20 cellular contexts compared by ENCODE assay signal in the genomic region with DNA sequence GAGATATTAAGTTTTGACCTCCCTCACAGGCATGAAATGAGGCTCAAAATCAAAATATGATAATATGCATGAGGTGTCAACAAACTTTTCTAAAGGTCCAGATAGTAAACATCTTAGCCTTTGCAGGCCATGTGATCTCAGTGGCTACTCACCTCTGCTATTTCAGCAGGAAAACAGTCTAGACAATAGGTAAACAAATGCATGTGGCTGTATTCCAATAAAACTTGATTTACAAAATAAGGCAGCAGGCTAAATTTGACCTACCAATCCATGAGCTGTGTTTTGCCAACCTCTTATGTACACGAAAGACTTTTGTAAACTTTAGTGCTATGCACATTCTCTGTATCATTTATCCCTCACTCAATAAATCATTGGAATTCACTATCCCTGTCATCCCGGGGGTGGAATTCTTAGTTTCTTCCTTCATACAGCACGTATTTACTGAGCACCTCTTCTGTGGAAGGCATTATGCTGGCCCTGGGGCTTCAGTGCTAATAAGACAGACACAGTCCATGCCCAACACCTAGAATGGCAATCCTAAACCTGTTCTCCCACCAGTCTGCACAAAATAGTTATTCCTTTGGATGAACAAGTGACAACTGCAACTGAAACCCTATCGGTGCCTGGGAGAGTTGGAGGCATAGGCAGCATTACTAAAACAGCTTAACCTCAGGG. TPM values are rescaled to one million over a fixed set of nuclear protein-coding genes. Genes with fewer than 3 reads are reported as not detected.
A peak's percentile ranks its signal among the peaks of the same experiment; 100 is the strongest.
DNase-seq lines count a peak whose midpoint lies in the region; ATAC-seq, FAIRE-seq and TF ChIP-seq lines count a peak whose summit lies in the region.
"Had no signal": no experiment of that assay in that cellular context is flagged by ENCODE, and none has a peak within 500 bp of the region (broad histone marks: within the 10 kb centered on the region; RNA-seq: fewer than 3 reads in every experiment).

No MANE protein-coding gene starts in this region.

- BruUV-seq in endothelial cell of umbilical vein (replicated peaks; lab: Mats Ljungman, UMichigan) = no TSS peak

- TF ChIP-seq CTCF in GM23338 (conservative IDR thresholded peaks at IDR 0.05; ENCODE audit: low read depth in 2 of 2) (no peak), endothelial cell of umbilical vein (IDR thresholded peaks at IDR 0.05; ENCODE audit: extremely low read depth in 1 of 2, insufficient read depth in 1 of 2, low read depth in 1 of 2, low read length in 2 of 2) (no peak), nephron progenitor cell (IDR thresholded peaks at IDR 0.05) (no peak), spleen (IDR thresholded peaks at IDR 0.05 in 8 of 11, conservative IDR thresholded peaks at IDR 0.05 in 3 of 11) (no peak)

- peaks cover 4% of the 10 kb centered on the region; the same call in 1 of the 2 replicates for H3F3A ChIP-seq in GM23338 (replicated peaks; ENCODE audit: low read depth)

- no peak for TF ChIP-seq POLR2A in endothelial cell of umbilical vein (IDR thresholded peaks at IDR 0.05; ENCODE audit: low read depth, low read length)
- TF ChIP-seq POLR2A in spleen (IDR thresholded peaks at IDR 0.05) = no peak

- intact Hi-C loops in endothelial cell of umbilical vein (cut with micrococcal nuclease) = loop anchor here (2.0 to 10.0 kb wide), 2 partner anchors 334 to 478 kb away; no protein-coding TSS in a partner anchor
- intact Hi-C loops in spleen (cut with DNase I; ENCODE audit: low total_unique reads) = no loop called here

- CTCF ChIA-PET in endothelial cell of umbilical vein (lab: Charles Lee) = interaction anchor here (0.7 to 1.4 kb wide), 4 partner anchors 11 to 538 kb away, joined by 3 to 4 read pairs (median 3); partner anchors contain the start of gene GRPR

- H3K4me3 Mint-ChIP-seq in GM23338 = no peak overlapping the region
- H3K4me3 Mint-ChIP-seq in nephron progenitor cell = no peak overlapping the region
- H3K4me3 Mint-ChIP-seq: B cell; CD4-positive, alpha-beta T cell had no signal

- H3K4me2 ChIP-seq in GM23338 (peak overlapping the region; percentile 34; the same call in 1 of the 2 replicates), endothelial cell of umbilical vein (ENCODE audit: insufficient read depth, low read length) (no peak overlapping the region)

- H3K4me1 Mint-ChIP-seq in GM23338 (peaks cover 42% of the 10 kb centered on the region), nephron progenitor cell (peaks cover 46% of the 10 kb centered on the region)
- H3K4me1 Mint-ChIP-seq: B cell had no signal

- H3K9me2 ChIP-seq in GM23338 (ENCODE audit: insufficient read depth) = no peaks in the 10 kb centered on the region

- FAIRE-seq in endothelial cell of umbilical vein (lab: Jason Lieb, UNC) = peak; percentile 65
- FAIRE-seq: D721Med, RCC 7860 had no signal

- 51 to 85% (median 65%) methylated on average over 4 of the region's 4 CpGs for WGBS in spleen, 5 donors

- H3K4me1 ChIP-seq in GM23338 (ENCODE audit: insufficient read depth) (peaks cover 18% of the 10 kb centered on the region), endothelial cell of umbilical vein (ENCODE audit: control insufficient read depth, extremely low read depth, insufficient read depth, low read length) (peaks cover 31% of the 10 kb centered on the region), spleen (no peaks in the 10 kb centered on the region)

- H3K79me2 ChIP-seq in GM23338 (replicated peaks; ENCODE audit: insufficient read depth) (no peaks in the 10 kb centered on the region), endothelial cell of umbilical vein (ENCODE audit: control insufficient read depth, insufficient read depth, low read length) (no peaks in the 10 kb centered on the region)

- DNase-seq in GM23338 (ENCODE audit: low spot score) (peak; percentile 1), M059J (ENCODE audit: low read depth) (peak; percentile 9), endothelial cell of umbilical vein (ENCODE audit: low read depth, low spot score) (peak; percentile 24), nephron progenitor cell (no peak), spleen (no peak)
- DNase-seq: CD4-positive, alpha-beta T cell; DMS79 treated with DMSO at 0.1 percent for 48 hours; GF-D8; H7; NCI-H1105; NCI-H187; NCI-H774; SIG-M5 had no signal

- H3K9ac ChIP-seq in endothelial cell of umbilical vein (replicated peaks; ENCODE audit: extremely low read depth, insufficient read depth, low read length) = no peak overlapping the region

- H3K27me3 Mint-ChIP-seq in GM23338 (ENCODE audit: insufficient read depth, low read depth, poor library complexity) (peaks cover 1% of the 10 kb centered on the region), nephron progenitor cell (ENCODE audit: low read depth, poor library complexity) (peaks cover 4% of the 10 kb centered on the region)
- H3K27me3 Mint-ChIP-seq: CD4-positive, alpha-beta T cell had no signal

- POLR2A ChIA-PET in endothelial cell of umbilical vein (lab: Charles Lee) = no interaction called here

- H2AFZ ChIP-seq in GM23338 (no peak overlapping the region), endothelial cell of umbilical vein (ENCODE audit: low read depth, low read length) (no peak overlapping the region)

- H3K27ac ChIP-seq in GM23338 (ENCODE audit: low read depth) = peak overlapping the region; percentile 98
- no peak overlapping the region for H3K27ac ChIP-seq in endothelial cell of umbilical vein (ENCODE audit: insufficient read depth, low read depth, low read length)
- no peak overlapping the region for H3K27ac ChIP-seq in spleen

- H3K27ac Mint-ChIP-seq in GM23338 (no peak overlapping the region), nephron progenitor cell (peak overlapping the region; percentile 21)
- H3K27ac Mint-ChIP-seq: B cell; CD4-positive, alpha-beta T cell had no signal

- H3K4me3 ChIP-seq in GM23338 (no peak overlapping the region), endothelial cell of umbilical vein (replicated peaks in 1 of 3; ENCODE audit: insufficient read depth in 1 of 3, low read depth in 1 of 3, low read length in 3 of 3) (no peak overlapping the region), spleen (no peak overlapping the region)
- H3K4me3 ChIP-seq: K562 had no signal

- no peaks in the 10 kb centered on the region for H3K9me1 ChIP-seq in endothelial cell of umbilical vein (replicated peaks; ENCODE audit: control insufficient read depth, extremely low read depth, insufficient read depth, low read length)

- no peaks in the 10 kb centered on the region for H4K20me1 ChIP-seq in GM23338 (replicated peaks; ENCODE audit: insufficient read depth)
- no peaks in the 10 kb centered on the region for H4K20me1 ChIP-seq in endothelial cell of umbilical vein (replicated peaks; ENCODE audit: control insufficient read depth, extremely low read depth, insufficient read depth, low read length)

- H3K36me3 Mint-ChIP-seq in GM23338 (ENCODE audit: low read depth) (peaks cover 3% of the 10 kb centered on the region), nephron progenitor cell (ENCODE audit: low read depth) (no peaks in the 10 kb centered on the region)

- no peaks in the 10 kb centered on the region for H3K27me3 ChIP-seq in GM23338 (ENCODE audit: insufficient read depth)
- H3K27me3 ChIP-seq in endothelial cell of umbilical vein (ENCODE audit: control insufficient read depth in 2 of 2, insufficient read depth in 2 of 2, low read length in 2 of 2) = no peaks in the 10 kb centered on the region
- H3K27me3 ChIP-seq in spleen (replicated peaks in 1 of 7) = peaks cover 0 to 4% (median 0%) of the 10 kb centered on the region in 7 donors

- dilution Hi-C loops in endothelial cell of umbilical vein (cut with MboI; ENCODE audit: extremely low pct_ligation_motif_present, low sequenced_read_pairs) = no loop called here

- H3K9me3 ChIP-seq in endothelial cell of umbilical vein (replicated peaks; ENCODE audit: control insufficient read depth, insufficient read depth, low read length) (no peaks in the 10 kb centered on the region), spleen (no peaks in the 10 kb centered on the region)

- peak; percentile 59 for ATAC-seq in GM23338
- no peak for ATAC-seq in GM21447 (IDR thresholded peaks at IDR 0.05; ENCODE audit: unreplicated experiment)
- no peak for ATAC-seq in HG03280 (IDR thresholded peaks at IDR 0.05; ENCODE audit: unreplicated experiment)
- ATAC-seq: K562 had no signal

- H3K9me3 Mint-ChIP-seq in GM23338 (peaks cover 7% of the 10 kb centered on the region; the same call in 2 of the 3 replicates), nephron progenitor cell (no peaks in the 10 kb centered on the region)
- H3K9me3 Mint-ChIP-seq: CD4-positive, alpha-beta T cell had no signal

- H3K36me3 ChIP-seq in GM23338 (ENCODE audit: insufficient read depth) (no peaks in the 10 kb centered on the region), endothelial cell of umbilical vein (ENCODE audit: control insufficient read depth in 2 of 2, extremely low read depth in 1 of 2, insufficient read depth in 2 of 2, low read length in 2 of 2) (no peaks in the 10 kb centered on the region), spleen (no peaks in the 10 kb centered on the region)

TF ChIP-seq in GM23338, 12 proteins besides CTCF, POLR2A, EP300 and RAD21 (continues in another document):
- no peak for TF ChIP-seq EZH2 (IDR thresholded peaks at IDR 0.05; ENCODE audit: low read depth, unreplicated experiment)

TF ChIP-seq in endothelial cell of umbilical vein, 7 proteins besides CTCF, POLR2A, EP300 and RAD21:
- no peak for TF ChIP-seq GATA2 (IDR thresholded peaks at IDR 0.05; ENCODE audit: insufficient read depth, insufficient read length, low read depth, low read length)

RNA-seq across cellular contexts. Expression of gene MAGEB17, which starts 19.9 kb away (rescaled TPM):
- 0.14 and 2.2 TPM in 2 replicates for total RNA-seq in GM23338 (2014; rRNA removed; shearing (Covaris generic))
- polyA plus RNA-seq in GM23338 (2016; fragmentation: Nextera tagmentation; extraction: Ambion mirVana) = 0.42 and 0.56 TPM in 2 replicates
- total RNA-seq in M059J (2014; rRNA removed; shearing (Covaris generic)) = not detected in 2 replicates
- not detected in 2 replicates for total RNA-seq in endothelial cell of umbilical vein
- not detected in 2 replicates for polyA plus RNA-seq in endothelial cell of umbilical vein
- not detected in 2 replicates for polyA plus RNA-seq in endothelial cell of umbilical vein (2011; cell fraction: cytosol; rRNA removed)
- 0.13 TPM in 1 of 2 replicates, not detected in the other for polyA plus RNA-seq in endothelial cell of umbilical vein (2011; cell fraction: nucleus; rRNA removed)
- not detected in 2 replicates for polyA plus RNA-seq in endothelial cell of umbilical vein (2012)
- not detected in 2 replicates for polyA minus RNA-seq in endothelial cell of umbilical vein
- polyA minus RNA-seq in endothelial cell of umbilical vein (2011; cell fraction: cytosol; rRNA and poly(A)+ RNA removed) = not detected
- not detected in 2 replicates for polyA minus RNA-seq in endothelial cell of umbilical vein (2011; cell fraction: nucleus; rRNA and poly(A)+ RNA removed)
- total RNA-seq in spleen = under 1 TPM in 1 of 7 donors, not detected in 6; 0.25 TPM
- polyA plus RNA-seq in spleen = under 1 TPM; 0.05 to 0.07 (median 0.06) TPM
- total RNA-seq: B cell; CD4-positive, alpha-beta T cell; NCI-H460 had no signal

Comparison
In these comparisons a context has a peak if more than half of its experiments do, and no peak if none do; other contexts are left out.
1. DNase-seq: peak in GM23338 (single experiment), M059J (single experiment) and endothelial cell of umbilical vein (single experiment); none in nephron progenitor cell (single experiment) and spleen (single experiment).